ENCODE assay signal across 10 cellular contexts in the genomic region with DNA sequence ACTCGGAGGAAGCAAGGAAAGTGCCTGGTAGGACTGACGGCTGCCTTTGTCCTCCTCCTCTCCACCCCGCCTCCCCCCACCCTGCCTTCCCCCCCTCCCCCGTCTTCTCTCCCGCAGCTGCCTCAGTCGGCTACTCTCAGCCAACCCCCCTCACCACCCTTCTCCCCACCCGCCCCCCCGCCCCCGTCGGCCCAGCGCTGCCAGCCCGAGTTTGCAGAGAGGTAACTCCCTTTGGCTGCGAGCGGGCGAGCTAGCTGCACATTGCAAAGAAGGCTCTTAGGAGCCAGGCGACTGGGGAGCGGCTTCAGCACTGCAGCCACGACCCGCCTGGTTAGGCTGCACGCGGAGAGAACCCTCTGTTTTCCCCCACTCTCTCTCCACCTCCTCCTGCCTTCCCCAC. TPM values are rescaled to one million over a fixed set of nuclear protein-coding genes. Genes with fewer than 3 reads are reported as not detected.
DNase-seq lines count a peak whose midpoint lies in the region; ATAC-seq and TF ChIP-seq lines count a peak whose summit lies in the region.
"Had no signal": no experiment of that assay in that cellular context is flagged by ENCODE, and none has a peak within 500 bp of the region (broad histone marks: within the 10 kb centered on the region; RNA-seq: fewer than 3 reads in every experiment).

No MANE protein-coding gene starts in this region.

- H3K27me3 Mint-ChIP-seq in T-helper 2 cell treated with Interferon-gamma antibody and Interleukin-4, amounts not matched to agents 5 μg/mL and 100 μg/mL, for 36 hours (ENCODE audit: low read depth): peaks cover 33% of the 10 kb centered on the region
- H3K27me3 Mint-ChIP-seq in type B pancreatic cell: peaks cover 61% of the 10 kb centered on the region

- ATAC-seq in right lobe of liver (peak; percentile 24 to 47 (median 40)), GM18505 (IDR thresholded peaks at IDR 0.05; ENCODE audit: unreplicated experiment) (no peak)
- ATAC-seq: HCT116, Panc1 had no signal

- no peaks in the 10 kb centered on the region for H3K27me3 ChIP-seq in right lobe of liver

- TF ChIP-seq POLR2A in right lobe of liver (IDR thresholded peaks at IDR 0.05) (no peak), GM18505 (IDR thresholded peaks at IDR 0.05; ENCODE audit: borderline replicate concordance, extremely low read depth, insufficient read depth, insufficient read length) (no peak)

- no peak overlapping the region for H3K27ac Mint-ChIP-seq in T-helper 2 cell treated with Interferon-gamma antibody and Interleukin-4, amounts not matched to agents 5 μg/mL and 100 μg/mL, for 36 hours
- H3K27ac Mint-ChIP-seq in type B pancreatic cell: no peak overlapping the region

- H3K4me1 Mint-ChIP-seq in T-helper 2 cell treated with Interferon-gamma antibody and Interleukin-4, amounts not matched to agents 5 μg/mL and 100 μg/mL, for 36 hours (ENCODE audit: low read depth): no peaks in the 10 kb centered on the region
- H3K4me1 Mint-ChIP-seq in type B pancreatic cell (ENCODE audit: unreplicated experiment): no peaks in the 10 kb centered on the region

- H3K4me3 ChIP-seq in choroid plexus epithelial cell (ENCODE audit: low read depth, low read length) (peak overlapping the region; percentile 56), right lobe of liver (peak overlapping the region; percentile 33 to 61 (median 57))

- H3K4me1 ChIP-seq in right lobe of liver: peaks cover 0 to 7% (median 1%) of the 10 kb centered on the region in 4 donors

- TF ChIP-seq CTCF in choroid plexus epithelial cell (conservative IDR thresholded peaks at IDR 0.05; ENCODE audit: low read depth, low read length): no peak
- no peak for TF ChIP-seq CTCF in right lobe of liver (IDR thresholded peaks at IDR 0.05)
- TF ChIP-seq CTCF in type B pancreatic cell (conservative IDR thresholded peaks at IDR 0.05): no peak

- no peak for DNase-seq in T-helper 2 cell treated with Interferon-gamma antibody and Interleukin-4, amounts not matched to agents 5 μg/mL and 100 μg/mL, for 36 hours (ENCODE audit: low spot score)
- DNase-seq in T-helper 2 cell (no peak), choroid plexus epithelial cell (ENCODE audit: low read depth) (no peak), right lobe of liver (peak in 2 of 3 donors; percentile 41 to 65), type B pancreatic cell (ENCODE audit: extremely low spot score, unreplicated experiment) (no peak), NCI-H82 treated with DMSO at 0.1 percent for 48 hours (lab: John Stamatoyannopoulos, UW; ENCODE audit: unreplicated experiment) (no peak), cerebellum (ENCODE audit: low spot score) (no peak)

- no peaks in the 10 kb centered on the region for H3K9me3 ChIP-seq in right lobe of liver

- WGBS in right lobe of liver (ENCODE audit: insufficient coverage, low coverage, low lambda C conversion rate, missing lambda C conversion rate): 44% methylated on average over 20 of the region's 21 CpGs

- intact Hi-C loops in right lobe of liver (cut with DNase I): no loop called here

- H3K36me3 ChIP-seq in right lobe of liver: no peaks in the 10 kb centered on the region

- H3K27ac ChIP-seq in right lobe of liver: peak overlapping the region; percentile 26 to 75 (median 45)

- peak overlapping the region; percentile 49 for H3K4me3 Mint-ChIP-seq in T-helper 2 cell treated with Interferon-gamma antibody and Interleukin-4, amounts not matched to agents 5 μg/mL and 100 μg/mL, for 36 hours
- H3K4me3 Mint-ChIP-seq in type B pancreatic cell: peak overlapping the region; percentile 88

- no peaks in the 10 kb centered on the region for H3K9me3 Mint-ChIP-seq in T-helper 2 cell treated with Interferon-gamma antibody and Interleukin-4, amounts not matched to agents 5 μg/mL and 100 μg/mL, for 36 hours
- no peaks in the 10 kb centered on the region for H3K9me3 Mint-ChIP-seq in type B pancreatic cell

- H3K36me3 Mint-ChIP-seq in T-helper 2 cell treated with Interferon-gamma antibody and Interleukin-4, amounts not matched to agents 5 μg/mL and 100 μg/mL, for 36 hours (ENCODE audit: low read depth): no peaks in the 10 kb centered on the region
- H3K36me3 Mint-ChIP-seq in type B pancreatic cell: no peaks in the 10 kb centered on the region

RNA-seq across cellular contexts. Expression of gene AR, which starts 0.5 kb away (rescaled TPM):
- 10 to 100 TPM; 18.5 to 77.5 (median 47.3) TPM for total RNA-seq in right lobe of liver
- total RNA-seq in type B pancreatic cell (ENCODE audit: low replicate concordance): 0.57 and 1.5 TPM in 2 replicates
- total RNA-seq in cerebellum: 2.1 TPM

Comparison
In these comparisons a context has a peak if more than half of its experiments do, and no peak if none do; other contexts are left out.
1. DNase-seq: peak in right lobe of liver (2 of 3); none in T-helper 2 cell treated with Interferon-gamma antibody and Interleukin-4, amounts not matched to agents 5 μg/mL and 100 μg/mL, for 36 hours (single experiment), T-helper 2 cell (0 of 5), choroid plexus epithelial cell (single experiment), type B pancreatic cell (single experiment), NCI-H82 treated with DMSO at 0.1 percent for 48 hours (single experiment) and cerebellum (single experiment).